Comparison of ENCODE assay signal across 13 cellular contexts in the genomic region with DNA sequence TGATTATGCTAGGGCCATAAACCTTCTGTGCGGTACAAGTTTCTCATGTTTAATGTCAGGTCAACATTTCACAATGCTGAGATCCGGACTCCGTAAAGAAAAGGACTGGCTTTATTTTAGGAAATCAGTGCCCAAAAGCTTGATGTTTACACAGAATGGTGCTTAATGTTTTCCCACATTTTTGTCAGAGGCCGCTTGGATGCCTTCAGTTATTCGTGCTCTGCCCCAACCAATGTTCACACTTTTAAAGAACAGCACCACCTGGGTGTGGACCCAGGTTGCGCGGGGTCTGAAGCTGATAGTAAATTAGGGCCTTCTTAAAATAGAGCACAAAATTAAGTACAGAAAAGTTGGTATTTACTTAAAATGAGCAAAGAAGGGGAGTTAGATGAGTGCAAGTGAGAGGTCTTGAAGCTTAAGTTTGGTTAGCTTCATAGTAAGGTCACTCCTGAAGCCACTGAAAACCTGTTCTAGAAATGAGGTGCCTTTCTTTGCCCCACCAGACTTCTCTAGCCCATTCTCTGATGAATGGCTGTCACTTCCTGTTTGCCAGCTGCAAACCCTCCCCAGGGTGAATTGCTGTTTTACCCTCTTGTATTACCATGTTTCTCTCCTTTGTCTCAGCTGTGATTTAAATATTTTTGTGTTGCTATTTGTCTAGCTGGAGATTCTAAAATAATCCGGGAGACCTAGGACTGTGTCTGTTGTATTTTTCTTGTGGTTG. TPM values are rescaled to one million over a fixed set of nuclear protein-coding genes. Genes with fewer than 3 reads are reported as not detected.
DNase-seq lines count a peak whose midpoint lies in the region; TF ChIP-seq lines count a peak whose summit lies in the region.
"Had no signal": no experiment of that assay in that cellular context is flagged by ENCODE, and none has a peak within 500 bp of the region (broad histone marks: within the 10 kb centered on the region; RNA-seq: fewer than 3 reads in every experiment).

No MANE protein-coding gene starts in this region.

- H3K27ac Mint-ChIP-seq in HFFc6: no peak overlapping the region
- H3K27ac Mint-ChIP-seq in chondrocyte (ENCODE audit: unreplicated experiment): no peak overlapping the region
- H3K27ac Mint-ChIP-seq in activated naive CD4-positive, alpha-beta T cell treated with anti-CD3 and anti-CD28 coated beads, Interleukin-2, amount 10 ng/mL, durations not matched to agents 7 days and 5 days: no peak overlapping the region

- no peak overlapping the region for H3K4me3 ChIP-seq in osteoblast (ENCODE audit: insufficient read depth, low read length)
- H3K4me3 ChIP-seq: esophagus muscularis mucosa, testis had no signal

- H3K9me3 ChIP-seq in osteoblast (ENCODE audit: low read depth, low read length): no peaks in the 10 kb centered on the region
- H3K9me3 ChIP-seq: esophagus muscularis mucosa, testis had no signal

- H3K36me3 Mint-ChIP-seq in HFFc6 (ENCODE audit: low read depth) (no peaks in the 10 kb centered on the region), chondrocyte (ENCODE audit: low read depth) (no peaks in the 10 kb centered on the region)
- H3K36me3 Mint-ChIP-seq in activated naive CD4-positive, alpha-beta T cell treated with anti-CD3 and anti-CD28 coated beads, Interleukin-2, amount 10 ng/mL, durations not matched to agents 7 days and 5 days: no peaks in the 10 kb centered on the region

- TF ChIP-seq CTCF in HFFc6 (IDR thresholded peaks at IDR 0.05) (peak; percentile 42), chondrocyte (IDR thresholded peaks at IDR 0.05) (peak; percentile 45), osteoblast (IDR thresholded peaks at IDR 0.05; ENCODE audit: extremely low read depth, low read depth, low read length) (peak; percentile 24)

- H3K27me3 ChIP-seq in osteoblast (ENCODE audit: insufficient read depth, low read length): no peaks in the 10 kb centered on the region
- H3K27me3 ChIP-seq: testis had no signal

- H3K9me3 Mint-ChIP-seq in HFFc6 (no peaks in the 10 kb centered on the region), chondrocyte (ENCODE audit: low read depth) (no peaks in the 10 kb centered on the region)
- H3K9me3 Mint-ChIP-seq in activated naive CD4-positive, alpha-beta T cell treated with anti-CD3 and anti-CD28 coated beads, Interleukin-2, amount 10 ng/mL, durations not matched to agents 7 days and 5 days: no peaks in the 10 kb centered on the region

- H3K4me2 ChIP-seq in osteoblast (ENCODE audit: insufficient read depth, low read length): no peak overlapping the region

- H3K79me2 ChIP-seq in osteoblast (ENCODE audit: insufficient read depth, low read length): no peaks in the 10 kb centered on the region

- H3K4me1 Mint-ChIP-seq in HFFc6 (ENCODE audit: low read depth) (peaks cover 32% of the 10 kb centered on the region), chondrocyte (ENCODE audit: low read depth) (peaks cover 33% of the 10 kb centered on the region)
- H3K4me1 Mint-ChIP-seq in activated naive CD4-positive, alpha-beta T cell treated with anti-CD3 and anti-CD28 coated beads, Interleukin-2, amount 10 ng/mL, durations not matched to agents 7 days and 5 days: peaks cover 16% of the 10 kb centered on the region

- H3K4me3 Mint-ChIP-seq in HFFc6: no peak overlapping the region
- H3K4me3 Mint-ChIP-seq in chondrocyte (ENCODE audit: unreplicated experiment): no peak overlapping the region
- no peak overlapping the region for H3K4me3 Mint-ChIP-seq in activated naive CD4-positive, alpha-beta T cell treated with anti-CD3 and anti-CD28 coated beads, Interleukin-2, amount 10 ng/mL, durations not matched to agents 7 days and 5 days

- no peaks in the 10 kb centered on the region for H3K36me3 ChIP-seq in osteoblast (ENCODE audit: insufficient read depth, low read length)
- H3K36me3 ChIP-seq: esophagus muscularis mucosa had no signal

- peak overlapping the region; percentile 1 for H2AFZ ChIP-seq in osteoblast (ENCODE audit: low read length)

- DNase-seq in DMS 273 (lab: John Stamatoyannopoulos, UW; ENCODE audit: unreplicated experiment): peak; percentile 19
- no peak for DNase-seq in DMS 273 treated with DMSO at 0.1 percent for 48 hours (lab: John Stamatoyannopoulos, UW)
- no peak for DNase-seq in HFFc6
- DNase-seq in chondrocyte (ENCODE audit: low spot score): no peak
- no peak for DNase-seq in osteoblast (ENCODE audit: insufficient read length, low spot score, missing footprints)
- no peak for DNase-seq in DMS79 treated with DMSO at 0.1 percent for 48 hours (lab: John Stamatoyannopoulos, UW)
- no peak for DNase-seq in activated naive CD4-positive, alpha-beta T cell treated with anti-CD3 and anti-CD28 coated beads, Interleukin-2, amount 10 ng/mL, durations not matched to agents 7 days and 5 days
- no peak for DNase-seq in kidney tubule cell (ENCODE audit: low spot score)
- DNase-seq: 8988T, activated T-cell treated with anti-CD3 and anti-CD28 coated beads for 4 hours, GOT3, testis had no signal

- H3K4me1 ChIP-seq in osteoblast (ENCODE audit: insufficient read depth, low read length): peaks cover 18% of the 10 kb centered on the region
- H3K4me1 ChIP-seq: testis had no signal

- H3K27ac ChIP-seq in osteoblast (ENCODE audit: low read depth, low read length): no peak overlapping the region
- H3K27ac ChIP-seq: esophagus muscularis mucosa, testis had no signal

- CTCF ChIA-PET in activated naive CD4-positive, alpha-beta T cell treated with anti-CD3 and anti-CD28 coated beads, Interleukin-2, amount 10 ng/mL, durations not matched to agents 7 days and 5 days (lab: Charles Lee): interaction anchor here (0.6 to 2.6 kb wide), 6 partner anchors 10 to 252 kb away, joined by 3 to 9 read pairs (median 3); no protein-coding TSS in a partner anchor

- H3K27me3 Mint-ChIP-seq in HFFc6 (ENCODE audit: insufficient read depth): peaks cover 11% of the 10 kb centered on the region
- H3K27me3 Mint-ChIP-seq in chondrocyte (ENCODE audit: low read depth): no peaks in the 10 kb centered on the region
- peaks cover 6% of the 10 kb centered on the region for H3K27me3 Mint-ChIP-seq in activated naive CD4-positive, alpha-beta T cell treated with anti-CD3 and anti-CD28 coated beads, Interleukin-2, amount 10 ng/mL, durations not matched to agents 7 days and 5 days

- H4K20me1 ChIP-seq in osteoblast (ENCODE audit: insufficient read depth, low read length): no peaks in the 10 kb centered on the region

RNA-seq across cellular contexts. Expression of gene SLC3A1, which starts 20.5 kb away (rescaled TPM):
- under 1 TPM in 2 of 6 experiments, not detected in 4; 0.07 to 0.09 TPM for total RNA-seq in HFFc6 (2021; fragmentation: NEBNext Ultra II Directional; extraction: Animal tissue kit (Norgen Biotek cat#: 25700))
- total RNA-seq in chondrocyte (not detected in 3 replicates), osteoblast (0.36 TPM in 1 of 2 replicates, not detected in the other)
